ENCODE assay signal across 8 cellular contexts in the genomic region with DNA sequence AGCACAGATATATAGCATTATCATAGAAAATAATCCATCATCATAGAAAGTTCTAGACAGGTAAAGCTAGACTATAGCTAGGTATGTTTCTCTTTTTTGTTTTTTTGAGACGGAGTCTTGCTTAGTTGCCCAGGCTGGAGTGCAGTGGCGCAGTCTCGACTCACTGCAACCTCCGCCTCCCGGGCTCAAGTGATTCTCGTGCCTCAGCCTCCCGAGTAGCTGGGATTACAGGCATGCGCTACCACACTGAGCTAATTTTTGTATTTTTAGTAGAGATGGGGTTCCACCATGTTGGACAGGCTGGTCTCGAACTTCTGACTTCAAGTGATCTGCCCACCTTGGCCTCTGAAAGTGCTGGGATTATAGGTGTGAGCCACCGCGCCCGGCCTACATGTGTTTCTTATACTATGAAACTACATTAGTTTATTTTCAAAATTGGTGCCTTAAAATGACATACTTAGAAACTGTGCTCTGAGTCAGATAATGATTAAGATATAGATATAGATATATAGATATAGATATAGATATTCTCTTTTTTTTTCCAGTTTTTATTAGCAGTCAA. TPM values are rescaled to one million over a fixed set of nuclear protein-coding genes. Genes with fewer than 3 reads are reported as not detected.
DNase-seq lines count a peak whose midpoint lies in the region; ATAC-seq and TF ChIP-seq lines count a peak whose summit lies in the region.
"Not testable (repeated sequence)": the region's sequence is repeated elsewhere in the genome, so short reads cannot be mapped to it uniquely, and the experiment has no call there.

No MANE protein-coding gene starts in this region.

- not testable (repeated sequence) for DNase-seq in AG10803 (ENCODE audit: low read depth); SJCRH30; hepatocyte (ENCODE audit: low spot score)

- peak overlapping the region in 1 of 2 donors; percentile 99 for H3K9ac ChIP-seq in duodenal mucosa (ENCODE audit: low read depth in 1 of 2, low read length in 2 of 2)

- WGBS in hepatocyte (ENCODE audit: low lambda C conversion rate, missing lambda C conversion rate): 91% methylated on average over 12 of the region's 12 CpGs

- H4K20me1 ChIP-seq in hepatocyte (ENCODE audit: insufficient read depth, poor library complexity, severe bottlenecking): not testable (repeated sequence)

- not testable (repeated sequence) for TF ChIP-seq CTCF in AG10803 (conservative IDR thresholded peaks at IDR 0.05; ENCODE audit: low read length); HEK293 (tag by site-specific recombination; IDR thresholded peaks at IDR 0.05); hepatocyte (IDR thresholded peaks at IDR 0.05; ENCODE audit: poor library complexity); nephron (IDR thresholded peaks at IDR 0.05; ENCODE audit: unreplicated experiment in 3 of 3)

- H2AFZ ChIP-seq in hepatocyte: not testable (repeated sequence)

- H3K27ac Mint-ChIP-seq in activated T-helper 17 cell treated with anti-CD3 and anti-CD28 coated beads, Interleukin-2, amount 50 U/mL, for 72 hours; nephron; stimulated activated memory B cell treated with anti-CD40 and anti-IgM and Interleukin-4, amounts not matched to agents 10 μg/mL and 1 μg/mL and 100 μg/mL, for 72 hours: not testable (repeated sequence)

- H3K4me1 ChIP-seq in HEK293 (ENCODE audit: control insufficient read depth, insufficient read depth, low read length); SJCRH30; hepatocyte (ENCODE audit: insufficient read depth): not testable (repeated sequence)
- peaks cover 22 to 27% of the 10 kb centered on the region in 2 donors for H3K4me1 ChIP-seq in duodenal mucosa (ENCODE audit: control insufficient read depth in 1 of 2, insufficient read depth in 2 of 2, low read length in 2 of 2)

- H3K4me3 Mint-ChIP-seq in activated T-helper 17 cell treated with anti-CD3 and anti-CD28 coated beads, Interleukin-2, amount 50 U/mL, for 72 hours: peak overlapping the region; percentile 100
- peak overlapping the region; percentile 97 to 99 (median 98) for H3K4me3 Mint-ChIP-seq in nephron
- peak overlapping the region; percentile 49 for H3K4me3 Mint-ChIP-seq in stimulated activated memory B cell treated with anti-CD40 and anti-IgM and Interleukin-4, amounts not matched to agents 10 μg/mL and 1 μg/mL and 100 μg/mL, for 72 hours

- peaks cover 43% of the 10 kb centered on the region for H3K36me3 Mint-ChIP-seq in activated T-helper 17 cell treated with anti-CD3 and anti-CD28 coated beads, Interleukin-2, amount 50 U/mL, for 72 hours (ENCODE audit: low read depth)
- peaks cover 32% of the 10 kb centered on the region for H3K36me3 Mint-ChIP-seq in nephron (ENCODE audit: low read depth)
- H3K36me3 Mint-ChIP-seq in stimulated activated memory B cell treated with anti-CD40 and anti-IgM and Interleukin-4, amounts not matched to agents 10 μg/mL and 1 μg/mL and 100 μg/mL, for 72 hours: peaks cover 32% of the 10 kb centered on the region

- not testable (repeated sequence) for H3K9me3 Mint-ChIP-seq in activated T-helper 17 cell treated with anti-CD3 and anti-CD28 coated beads, Interleukin-2, amount 50 U/mL, for 72 hours; stimulated activated memory B cell treated with anti-CD40 and anti-IgM and Interleukin-4, amounts not matched to agents 10 μg/mL and 1 μg/mL and 100 μg/mL, for 72 hours
- H3K9me3 Mint-ChIP-seq in nephron: peaks cover 14% of the 10 kb centered on the region

- H3K4me2 ChIP-seq in hepatocyte: peak overlapping the region; percentile 81

- CTCF ChIA-PET in HEK293 (lab: Yijun Ruan, JAX): interaction anchor here (0.8 kb wide), 1 partner anchor 799 kb away, joined by 3 read pairs; no protein-coding TSS in a partner anchor

- not testable (repeated sequence) for ATAC-seq in activated T-helper 17 cell treated with anti-CD3 and anti-CD28 coated beads, Interleukin-2, amount 50 U/mL, for 72 hours (replicated peaks); stimulated activated memory B cell treated with anti-CD40 and anti-IgM and Interleukin-4, amounts not matched to agents 10 μg/mL and 1 μg/mL and 100 μg/mL, for 72 hours

- peaks cover 0 to 40% of the 10 kb centered on the region in 2 experiments; a peak in 2 of 3 replicates for H3K36me3 ChIP-seq in HEK293 (ENCODE audit: control insufficient read depth in 2 of 2, insufficient read depth in 1 of 2, low read length in 2 of 2)
- H3K36me3 ChIP-seq in SJCRH30: peaks cover 25% of the 10 kb centered on the region
- not testable (repeated sequence) for H3K36me3 ChIP-seq in duodenal mucosa (ENCODE audit: control insufficient read depth in 1 of 2, insufficient read depth in 2 of 2, low read length in 2 of 2); hepatocyte (replicated peaks; ENCODE audit: insufficient read depth, low read depth)

- not testable (repeated sequence) for H3K9me2 ChIP-seq in hepatocyte (replicated peaks; ENCODE audit: insufficient read depth)

- H3K4me3 ChIP-seq in AG10803 (ENCODE audit: low read length) (peak overlapping the region; percentile 94), HEK293 (ENCODE audit: low read depth, low read length) (peak overlapping the region; percentile 100), SJCRH30 (peak overlapping the region; percentile 79), duodenal mucosa (ENCODE audit: low read depth in 1 of 2, low read length in 2 of 2) (peak overlapping the region; percentile 97 to 98), hepatocyte (peak overlapping the region; percentile 64)

- peaks cover 16% of the 10 kb centered on the region for H3K4me1 Mint-ChIP-seq in activated T-helper 17 cell treated with anti-CD3 and anti-CD28 coated beads, Interleukin-2, amount 50 U/mL, for 72 hours
- H3K4me1 Mint-ChIP-seq in nephron: peaks cover 30% of the 10 kb centered on the region
- peaks cover 27% of the 10 kb centered on the region for H3K4me1 Mint-ChIP-seq in stimulated activated memory B cell treated with anti-CD40 and anti-IgM and Interleukin-4, amounts not matched to agents 10 μg/mL and 1 μg/mL and 100 μg/mL, for 72 hours

- not testable (repeated sequence) for H3K9me3 ChIP-seq in HEK293 (ENCODE audit: control insufficient read depth, insufficient read depth, low read depth, low read length); SJCRH30 (replicated peaks); duodenal mucosa (ENCODE audit: control insufficient read depth in 1 of 2, low read length in 2 of 2); hepatocyte (ENCODE audit: low read depth)

- POLR2A ChIA-PET in HEK293 (lab: Yijun Ruan, JAX): interaction anchor here (2.3 kb wide), 1 partner anchor 10 kb away, joined by 9 read pairs; no protein-coding TSS in a partner anchor

- not testable (repeated sequence) for H3K27me3 Mint-ChIP-seq in activated T-helper 17 cell treated with anti-CD3 and anti-CD28 coated beads, Interleukin-2, amount 50 U/mL, for 72 hours; nephron (ENCODE audit: low read depth); stimulated activated memory B cell treated with anti-CD40 and anti-IgM and Interleukin-4, amounts not matched to agents 10 μg/mL and 1 μg/mL and 100 μg/mL, for 72 hours

- not testable (repeated sequence) for H3K27me3 ChIP-seq in SJCRH30; duodenal mucosa (ENCODE audit: control insufficient read depth in 1 of 2, insufficient read depth in 2 of 2, low read length in 2 of 2); hepatocyte

- 0 out of 2 replicates have a peak overlapping the region, but pooled peaks have one; percentile 96 for H3K27ac ChIP-seq in HEK293 (ENCODE audit: extremely low read depth, low read depth, low read length)
- H3K27ac ChIP-seq in SJCRH30; duodenal mucosa (ENCODE audit: low read depth, low read length); hepatocyte: not testable (repeated sequence)

- peaks cover 54% of the 10 kb centered on the region for H3K79me2 ChIP-seq in hepatocyte

TF ChIP-seq in HEK293, 187 proteins besides CTCF, POLR2A, EP300 and RAD21:
- peak; percentile 91 for TF ChIP-seq ZNF121 (tag by site-specific recombination; IDR thresholded peaks at IDR 0.05)

RNA-seq across cellular contexts. Expression of a gene that starts 1.5 kb away (rescaled TPM):
- total RNA-seq in SJCRH30 (2014; rRNA removed; shearing (Covaris generic)): 19.4 and 20.7 TPM in 2 replicates
- total RNA-seq in activated T-helper 17 cell treated with anti-CD3 and anti-CD28 coated beads, Interleukin-2, amount 50 U/mL, for 72 hours: 10 to 100 TPM; 16.3 to 19.8 TPM
- total RNA-seq in hepatocyte: 10.5 and 12.1 TPM in 2 replicates
- 6.2 and 6.8 TPM in 2 replicates for polyA plus RNA-seq in hepatocyte

RNA-seq across cellular contexts. Expression of a gene that starts 42.7 kb away (rescaled TPM):
- 9.8 and 11.8 TPM in 2 replicates for total RNA-seq in SJCRH30 (2014; rRNA removed; shearing (Covaris generic))
- 10 to 100 TPM; 11.0 to 16.1 TPM for total RNA-seq in activated T-helper 17 cell treated with anti-CD3 and anti-CD28 coated beads, Interleukin-2, amount 50 U/mL, for 72 hours
- 10.1 and 14.6 TPM in 2 replicates for total RNA-seq in hepatocyte
- 5.0 and 5.3 TPM in 2 replicates for polyA plus RNA-seq in hepatocyte

RNA-seq across cellular contexts. Expression of a gene that starts 42.7 kb away (rescaled TPM):
- 26.9 and 31.1 TPM in 2 replicates for total RNA-seq in SJCRH30 (2014; rRNA removed; shearing (Covaris generic))
- total RNA-seq in activated T-helper 17 cell treated with anti-CD3 and anti-CD28 coated beads, Interleukin-2, amount 50 U/mL, for 72 hours: 10 to 100 TPM; 22.8 to 35.3 TPM
- 33.0 and 35.7 TPM in 2 replicates for total RNA-seq in hepatocyte
- polyA plus RNA-seq in hepatocyte: 21.7 and 26.3 TPM in 2 replicates

Comparison
In these comparisons a context has a peak if more than half of its experiments do, and no peak if none do; other contexts are left out.
1. H3K4me3 Mint-ChIP-seq: peak in every context shown above with its lines; median percentile 100 in activated T-helper 17 cell treated with anti-CD3 and anti-CD28 coated beads, Interleukin-2, amount 50 U/mL, for 72 hours; 98 in nephron; 49 in stimulated activated memory B cell treated with anti-CD40 and anti-IgM and Interleukin-4, amounts not matched to agents 10 μg/mL and 1 μg/mL and 100 μg/mL, for 72 hours.